In the genomic region with DNA sequence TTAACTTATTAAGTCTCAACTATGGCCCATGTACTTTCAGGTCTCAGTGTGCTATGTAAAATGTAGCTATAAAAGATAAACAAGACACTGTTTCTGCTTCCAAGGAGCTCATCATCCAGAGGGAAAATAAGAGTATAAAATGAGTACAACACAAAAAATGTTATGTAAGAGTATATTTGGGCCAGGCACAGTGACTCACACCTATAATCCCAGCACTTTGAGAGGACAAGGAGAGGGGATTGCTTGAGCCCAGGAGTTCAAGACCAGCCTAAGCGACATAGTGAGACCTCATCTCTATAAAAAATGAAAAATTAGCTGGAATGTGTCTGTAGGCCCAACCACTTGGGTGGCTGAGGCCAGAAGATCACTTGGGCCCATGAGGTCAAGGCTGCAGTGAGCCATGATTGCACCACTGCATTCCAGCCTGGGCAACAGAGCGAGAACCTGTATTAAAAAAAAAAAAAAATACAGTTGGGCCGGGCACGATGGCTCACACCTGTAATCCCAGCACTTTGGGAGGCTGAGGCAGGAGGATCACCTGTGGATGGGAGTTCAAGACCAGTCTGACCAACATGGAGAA, we compare ENCODE assay signal across 24 cellular contexts.
"Had no signal": no experiment of that assay in that cellular context is flagged by ENCODE, and none has a peak within 500 bp of the region (broad histone marks: within the 10 kb centered on the region; RNA-seq: fewer than 3 reads in every experiment).

No MANE protein-coding gene starts in this region.

- H3K36me3 ChIP-seq: uterus had no signal

- H3K4me1 ChIP-seq: body of pancreas, uterus had no signal

- ATAC-seq: body of pancreas; left colon; naive thymus-derived CD8-positive, alpha-beta T cell; right cardiac atrium; stimulated activated effector memory CD8-positive, alpha-beta T cell treated with anti-CD3 and anti-CD28 coated beads, Interleukin-12 subunit alpha, Interleukin-12 subunit beta, amount 100 ng/mL, for 72 hours had no signal

- DNase-seq: activated CD4-positive, alpha-beta T cell treated with anti-CD3 and anti-CD28 coated beads for 4 hours; activated CD4-positive, alpha-beta T cell treated with anti-CD3 and anti-CD28 coated beads, Interleukin-2, amount 50 U/mL, for 4 hours; activated CD8-positive, alpha-beta memory T cell treated with anti-CD3 and anti-CD28 coated beads for 24 hours; activated effector memory CD4-positive, alpha-beta T cell treated with Interleukin-2 at 50 U/mL for 16 hours; activated naive CD4-positive, alpha-beta T cell treated with Interleukin-2 at 50 U/mL for 16 hours; anterior cingulate cortex; body of pancreas; effector CD8-positive, alpha-beta T cell; foreskin fibroblast; head of caudate nucleus; hippocampal formation; kidney; left colon; naive thymus-derived CD8-positive, alpha-beta T cell; nucleus accumbens; right cardiac atrium; stimulated activated CD4-positive, alpha-beta T cell treated with anti-CD3 and anti-CD28 coated beads, Interleukin-12 subunit alpha, Interleukin-12 subunit beta, amount 100 ng/mL, for 4 hours; stimulated activated CD4-positive, alpha-beta T cell treated with anti-CD3 and anti-CD28 coated beads, Interleukin-4, amount 100 ng/mL, for 1 hour; substantia nigra; uterus had no signal

- H3K4me3 ChIP-seq: body of pancreas, skin epidermis, uterus had no signal

- H3K9me3 ChIP-seq: body of pancreas, uterus had no signal

- H3K27ac ChIP-seq: body of pancreas, epithelial cell of prostate, skin epidermis, uterus, VCaP had no signal

- H3K27me3 ChIP-seq: body of pancreas, uterus had no signal
